Comparison of ENCODE assay signal across 19 cellular contexts in the genomic region with DNA sequence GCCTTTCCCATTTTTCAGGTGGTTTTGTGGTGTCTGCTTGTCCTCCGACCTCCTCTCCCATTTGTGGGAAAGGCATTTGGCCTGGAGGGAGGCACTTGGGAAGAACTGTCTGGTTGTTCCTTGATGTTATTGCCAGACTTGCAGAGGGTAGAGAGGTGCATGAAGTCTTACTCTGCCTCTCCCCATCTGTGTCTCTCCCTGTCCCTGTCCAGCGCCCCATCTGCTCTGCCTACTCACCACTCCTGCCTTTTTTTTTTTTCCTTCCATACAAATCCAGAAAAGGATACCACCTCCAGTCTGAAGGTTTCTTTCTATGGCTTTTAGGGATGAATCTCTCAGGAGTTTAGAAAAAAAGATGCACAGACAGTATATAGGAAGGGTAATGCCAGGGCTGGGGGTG. TPM values are rescaled to one million over a fixed set of nuclear protein-coding genes. Genes with fewer than 3 reads are reported as not detected.
DNase-seq lines count a peak whose midpoint lies in the region; ATAC-seq and TF ChIP-seq lines count a peak whose summit lies in the region.
"Had no signal": no experiment of that assay in that cellular context is flagged by ENCODE, and none has a peak within 500 bp of the region (broad histone marks: within the 10 kb centered on the region; RNA-seq: fewer than 3 reads in every experiment).

No MANE protein-coding gene starts in this region.

- H2BK5ac ChIP-seq in H9 (ENCODE audit: insufficient read length, low read length): no peak overlapping the region

- no peak overlapping the region for H4K8ac ChIP-seq in H9 (replicated peaks; ENCODE audit: insufficient read length, low read depth, low read length)

- POLR2A ChIA-PET in PC-3 (lab: Charles Lee; ENCODE audit: unreplicated experiment): no interaction called here

- H3K9ac ChIP-seq in BLaER1 treated with 17β-estradiol and CSF1 and Interleukin-3, amounts not matched to agents 10 nM and 100 nM: peak overlapping the region in 10 of 11 experiments; percentile 23 to 80 (median 70); a peak in 15 of 22 replicates
- H3K9ac ChIP-seq in H9 (ENCODE audit: extremely low read depth, insufficient read length, low read length): no peak overlapping the region
- H3K9ac ChIP-seq in neural progenitor cell: no peak overlapping the region
- no peak overlapping the region for H3K9ac ChIP-seq in PC-3 (ENCODE audit: low read length)

- H3F3A ChIP-seq in neural progenitor cell (ENCODE audit: low read depth) (no peaks in the 10 kb centered on the region), PC-3 (ENCODE audit: low read length, unreplicated experiment) (no peaks in the 10 kb centered on the region)

- intact Hi-C loops in dendritic cell treated with granulocyte-macrophage colony-stimulating factor and Interleukin-4, amounts not matched to agents 40 ng/mL and 50 ng/mL, for 4 days (cut with micrococcal nuclease): no loop called here
- intact Hi-C loops in PC-3 (cut with micrococcal nuclease): no loop called here

- no peak overlapping the region for H2BK120ac ChIP-seq in H9 (ENCODE audit: low read depth, low read length, poor library complexity, severe bottlenecking)

- no peak overlapping the region for H2AK5ac ChIP-seq in H9 (ENCODE audit: insufficient read length, low read length)

- no peak overlapping the region for H3K4ac ChIP-seq in H9 (ENCODE audit: low read depth, low read length)

- H2AFZ ChIP-seq in H9 (ENCODE audit: low read length) (no peak overlapping the region), neural progenitor cell (replicated peaks) (no peak overlapping the region), PC-3 (ENCODE audit: low read length) (no peak overlapping the region)

- H3K4me3 ChIP-seq in BLaER1 treated with 17β-estradiol and CSF1 and Interleukin-3, amounts not matched to agents 10 nM and 100 nM: peak overlapping the region in 1 of 10 experiments; percentile 55; a peak in 1 of 20 replicates
- H3K4me3 ChIP-seq in neural progenitor cell (no peak overlapping the region), PC-3 (ENCODE audit: low read length) (no peak overlapping the region)
- H3K4me3 ChIP-seq: coronary artery, ovary, tibial nerve had no signal

- no peak overlapping the region for H3K56ac ChIP-seq in H9 (ENCODE audit: insufficient read length, low read depth, low read length)

- H3K4me1 Mint-ChIP-seq in H9: peaks cover 36 to 38% of the 10 kb centered on the region in 2 experiments
- peaks cover 99% of the 10 kb centered on the region for H3K4me1 Mint-ChIP-seq in dendritic cell treated with granulocyte-macrophage colony-stimulating factor and Interleukin-4, amounts not matched to agents 40 ng/mL and 50 ng/mL, for 4 days (ENCODE audit: low read depth)
- peaks cover 41% of the 10 kb centered on the region for H3K4me1 Mint-ChIP-seq in neural progenitor cell

- no peak overlapping the region for H2BK12ac ChIP-seq in H9 (ENCODE audit: insufficient read length, low read depth, low read length)

- no peak for DNase-seq in H9
- DNase-seq in neural progenitor cell (ENCODE audit: low spot score): no peak
- no peak for DNase-seq in T-helper 9 cell
- no peak for DNase-seq in NCI-H1436 (lab: John Stamatoyannopoulos, UW)
- no peak for DNase-seq in NCI-H226
- DNase-seq in PC-3: no peak
- DNase-seq: activated CD4-positive, alpha-beta T cell treated with anti-CD3 and anti-CD28 coated beads for 1 hour; brain microvascular endothelial cell; NCI-H1105 treated with DMSO at 0.1 percent for 48 hours; stimulated activated naive CD4-positive, alpha-beta T cell treated with Interleukin-2 at 50 U/mL for 16 hours; SW 1271 had no signal

- H3K23me2 ChIP-seq in H9 (ENCODE audit: insufficient read length, low read depth, low read length, poor library complexity, severe bottlenecking): no peaks in the 10 kb centered on the region

- H4K5ac ChIP-seq in H9 (ENCODE audit: insufficient read length, low read depth, low read length): no peak overlapping the region

- H3K27ac Mint-ChIP-seq in H9: peak overlapping the region in 2 of 3 experiments; percentile 62; a peak in 2 of 7 replicates
- peak overlapping the region; percentile 85 for H3K27ac Mint-ChIP-seq in dendritic cell treated with granulocyte-macrophage colony-stimulating factor and Interleukin-4, amounts not matched to agents 40 ng/mL and 50 ng/mL, for 4 days
- H3K27ac Mint-ChIP-seq in neural progenitor cell: peak overlapping the region; percentile 39
- H3K27ac Mint-ChIP-seq: activated T-helper 1 cell treated with anti-CD3 and anti-CD28 coated beads, Interleukin-12 subunit alpha, Interleukin-12 subunit beta, Interleukin-2, Interleukin-4 antibody, amounts not matched to agents 30 ng/mL and 10 ng/mL and 1 ng/mL, durations not matched to agents 14 hours and 24 hours and 36 hours had no signal

- no peak overlapping the region for H2BK15ac ChIP-seq in H9 (ENCODE audit: low read depth, low read length)

- H3K27me3 Mint-ChIP-seq in H9 (ENCODE audit: low read depth) (no peaks in the 10 kb centered on the region), neural progenitor cell (ENCODE audit: insufficient read depth, low read depth) (peaks cover 5% of the 10 kb centered on the region)
- H3K27me3 Mint-ChIP-seq in dendritic cell treated with granulocyte-macrophage colony-stimulating factor and Interleukin-4, amounts not matched to agents 40 ng/mL and 50 ng/mL, for 4 days: no peaks in the 10 kb centered on the region

- no peak overlapping the region for H3K14ac ChIP-seq in H9 (ENCODE audit: insufficient read depth, low read length)

- peaks cover 0 to 2% (median 0%) of the 10 kb centered on the region in 3 experiments; a peak in 3 of 7 replicates for H3K36me3 Mint-ChIP-seq in H9 (ENCODE audit: insufficient read depth in 1 of 3, low read depth in 3 of 3)
- H3K36me3 Mint-ChIP-seq in dendritic cell treated with granulocyte-macrophage colony-stimulating factor and Interleukin-4, amounts not matched to agents 40 ng/mL and 50 ng/mL, for 4 days (ENCODE audit: low read depth): peaks cover 85% of the 10 kb centered on the region
- H3K36me3 Mint-ChIP-seq in neural progenitor cell: peaks cover 3% of the 10 kb centered on the region

- peaks cover 58 to 100% (median 96%) of the 10 kb centered on the region in 10 experiments for H3K4me1 ChIP-seq in BLaER1 treated with 17β-estradiol and CSF1 and Interleukin-3, amounts not matched to agents 10 nM and 100 nM
- H3K4me1 ChIP-seq in H9 (ENCODE audit: insufficient read depth, low read length) (peaks cover 9% of the 10 kb centered on the region; the same call in 1 of the 2 replicates), neural progenitor cell (peaks cover 23% of the 10 kb centered on the region), PC-3 (ENCODE audit: insufficient read depth, low read length) (peaks cover 15% of the 10 kb centered on the region; the same call in 1 of the 2 replicates)

- H2BK20ac ChIP-seq in H9 (ENCODE audit: low read depth, low read length, poor library complexity, severe bottlenecking): no peak overlapping the region

- no peak overlapping the region for H4K91ac ChIP-seq in H9 (ENCODE audit: insufficient read length, low read depth, low read length)

- H3K9me3 Mint-ChIP-seq in H9: no peaks in the 10 kb centered on the region
- H3K9me3 Mint-ChIP-seq in dendritic cell treated with granulocyte-macrophage colony-stimulating factor and Interleukin-4, amounts not matched to agents 40 ng/mL and 50 ng/mL, for 4 days: no peaks in the 10 kb centered on the region
- H3K9me3 Mint-ChIP-seq in neural progenitor cell: no peaks in the 10 kb centered on the region
- H3K9me3 Mint-ChIP-seq: activated T-helper 1 cell treated with anti-CD3 and anti-CD28 coated beads, Interleukin-12 subunit alpha, Interleukin-12 subunit beta, Interleukin-2, Interleukin-4 antibody, amounts not matched to agents 30 ng/mL and 10 ng/mL and 1 ng/mL, durations not matched to agents 14 hours and 24 hours and 36 hours had no signal

- H3K9me3 ChIP-seq in BLaER1 treated with 17β-estradiol and CSF1 and Interleukin-3, amounts not matched to agents 10 nM and 100 nM (replicated peaks in 1 of 11): no peaks in the 10 kb centered on the region
- H3K9me3 ChIP-seq in H9 (ENCODE audit: control insufficient read depth, low read depth, low read length): no peaks in the 10 kb centered on the region
- H3K9me3 ChIP-seq in neural progenitor cell (ENCODE audit: low read depth): no peaks in the 10 kb centered on the region
- H3K9me3 ChIP-seq in PC-3 (ENCODE audit: low read length): no peaks in the 10 kb centered on the region
- H3K9me3 ChIP-seq: ovary, tibial nerve had no signal

- H3K18ac ChIP-seq in H9 (ENCODE audit: insufficient read length, low read depth, low read length): no peak overlapping the region

- H3K27ac ChIP-seq in BLaER1 treated with 17β-estradiol and CSF1 and Interleukin-3, amounts not matched to agents 10 nM and 100 nM: peak overlapping the region in 10 of 11 experiments; percentile 54 to 90 (median 80); a peak in 19 of 22 replicates
- H3K27ac ChIP-seq in H9 (ENCODE audit: insufficient read length, low read depth, low read length) (no peak overlapping the region), neural progenitor cell (no peak overlapping the region), PC-3 (ENCODE audit: low read length) (no peak overlapping the region)
- H3K27ac ChIP-seq: coronary artery, ovary, tibial nerve had no signal

- H3T11ph ChIP-seq in H9 (ENCODE audit: low read length): no peak overlapping the region

- no CpG with 5 or more reads among the region's 2 CpGs for WGBS in H9 (ENCODE audit: extremely low coverage, insufficient read length, low lambda C conversion rate)

- no peaks in the 10 kb centered on the region for H3K9me2 ChIP-seq in PC-3 (replicated peaks; ENCODE audit: low read length)

- no peak for ATAC-seq in PC-3
- ATAC-seq: Right ventricle myocardium inferior, sciatic nerve had no signal

- H3K23ac ChIP-seq in H9 (ENCODE audit: insufficient read length, low read depth, low read length): no peak overlapping the region

- no TSS peak for BruUV-seq in PC-3 (replicated peaks; lab: Mats Ljungman, UMichigan)

- no peaks in the 10 kb centered on the region for H3K79me1 ChIP-seq in H9 (ENCODE audit: insufficient read depth, low read depth, low read length, poor library complexity, severe bottlenecking)

- peaks cover 7 to 55% (median 28%) of the 10 kb centered on the region in 11 experiments; a peak in 21 of 22 replicates for H3K36me3 ChIP-seq in BLaER1 treated with 17β-estradiol and CSF1 and Interleukin-3, amounts not matched to agents 10 nM and 100 nM
- H3K36me3 ChIP-seq in neural progenitor cell (no peaks in the 10 kb centered on the region), PC-3 (ENCODE audit: low read depth, low read length) (peaks cover 9% of the 10 kb centered on the region)
- H3K36me3 ChIP-seq: ovary had no signal

- CTCF ChIA-PET in PC-3 (lab: Charles Lee): no interaction called here

- no peaks in the 10 kb centered on the region for H3K79me2 ChIP-seq in H9 (ENCODE audit: insufficient read depth, low read length)
- no peaks in the 10 kb centered on the region for H3K79me2 ChIP-seq in neural progenitor cell (ENCODE audit: low read depth)
- peaks cover 64% of the 10 kb centered on the region for H3K79me2 ChIP-seq in PC-3 (ENCODE audit: low read length)

- H4K20me1 ChIP-seq in BLaER1 treated with 17β-estradiol and CSF1 and Interleukin-3, amounts not matched to agents 10 nM and 100 nM: peaks cover 7 to 100% (median 39%) of the 10 kb centered on the region in 11 experiments; a peak in 15 of 22 replicates
- H4K20me1 ChIP-seq in H9 (ENCODE audit: control insufficient read depth, insufficient read depth, insufficient read length) (no peaks in the 10 kb centered on the region), neural progenitor cell (ENCODE audit: low read depth) (no peaks in the 10 kb centered on the region), PC-3 (ENCODE audit: low read length) (no peaks in the 10 kb centered on the region)

- no peaks in the 10 kb centered on the region for H3K27me3 ChIP-seq in BLaER1 treated with 17β-estradiol and CSF1 and Interleukin-3, amounts not matched to agents 10 nM and 100 nM
- no peaks in the 10 kb centered on the region for H3K27me3 ChIP-seq in H9 (ENCODE audit: insufficient read depth, low read length)
- H3K27me3 ChIP-seq in neural progenitor cell: no peaks in the 10 kb centered on the region
- no peaks in the 10 kb centered on the region for H3K27me3 ChIP-seq in PC-3 (ENCODE audit: low read length)
- H3K27me3 ChIP-seq: brain microvascular endothelial cell, ovary, tibial nerve had no signal

- TF ChIP-seq CTCF in H9 (conservative IDR thresholded peaks at IDR 0.05): no peak
- no peak for TF ChIP-seq CTCF in neural progenitor cell (IDR thresholded peaks at IDR 0.05)
- TF ChIP-seq CTCF in PC-3 (conservative IDR thresholded peaks at IDR 0.05; ENCODE audit: low read depth, low read length): no peak

- H3K4me2 ChIP-seq in BLaER1 treated with 17β-estradiol and CSF1 and Interleukin-3, amounts not matched to agents 10 nM and 100 nM: peak overlapping the region; percentile 71 to 94 (median 89)
- no peak overlapping the region for H3K4me2 ChIP-seq in H9 (ENCODE audit: insufficient read depth, insufficient read length, low read length)
- no peak overlapping the region for H3K4me2 ChIP-seq in neural progenitor cell
- H3K4me2 ChIP-seq in PC-3 (ENCODE audit: low read length): no peak overlapping the region

- H3K4me3 Mint-ChIP-seq in H9 (no peak overlapping the region), neural progenitor cell (no peak overlapping the region)
- H3K4me3 Mint-ChIP-seq in dendritic cell treated with granulocyte-macrophage colony-stimulating factor and Interleukin-4, amounts not matched to agents 40 ng/mL and 50 ng/mL, for 4 days: no peak overlapping the region
- H3K4me3 Mint-ChIP-seq: activated T-helper 1 cell treated with anti-CD3 and anti-CD28 coated beads, Interleukin-12 subunit alpha, Interleukin-12 subunit beta, Interleukin-2, Interleukin-4 antibody, amounts not matched to agents 30 ng/mL and 10 ng/mL and 1 ng/mL, durations not matched to agents 14 hours and 24 hours and 36 hours had no signal

RNA-seq across cellular contexts. Expression of a gene that starts 19.8 kb away (rescaled TPM):
- total RNA-seq in H9 (2021): 11.7 and 13.9 TPM in 2 replicates
- total RNA-seq in neural progenitor cell (ENCODE audit: low replicate concordance): 4.9 and 8.2 TPM in 2 replicates
- total RNA-seq in PC-3 (2014; rRNA removed): 24.5 and 26.2 TPM in 2 replicates

Comparison
In these comparisons a context has a peak if more than half of its experiments do, and no peak if none do; other contexts are left out.
1. H3K27ac ChIP-seq: peak in BLaER1 treated with 17β-estradiol and CSF1 and Interleukin-3, amounts not matched to agents 10 nM and 100 nM (10 of 11); none in H9 (single experiment), neural progenitor cell (single experiment) and PC-3 (single experiment).
2. H3K4me2 ChIP-seq: peak in BLaER1 treated with 17β-estradiol and CSF1 and Interleukin-3, amounts not matched to agents 10 nM and 100 nM (11 of 11); none in H9 (single experiment), neural progenitor cell (single experiment) and PC-3 (single experiment).
3. H3K9ac ChIP-seq: peak in BLaER1 treated with 17β-estradiol and CSF1 and Interleukin-3, amounts not matched to agents 10 nM and 100 nM (10 of 11); none in H9 (single experiment), neural progenitor cell (single experiment) and PC-3 (single experiment).
4. Peak in every context shown above with its lines, with median percentiles within 50 percentile points of each other: H3K27ac Mint-ChIP-seq.